ENCODE assay signal across 32 cellular contexts in genomic region chr17:2967515-2967914, GRCh38.
A peak's percentile ranks its signal among the peaks of the same experiment; 100 is the strongest.
DNase-seq lines count a peak whose midpoint lies in the region; ATAC-seq and TF ChIP-seq lines count a peak whose summit lies in the region.
"Had no signal": no experiment of that assay in that cellular context is flagged by ENCODE, and none has a peak within 500 bp of the region (broad histone marks: within the 10 kb centered on the region; RNA-seq: fewer than 3 reads in every experiment).

No MANE protein-coding gene starts in this region.

- H3K9me3 ChIP-seq in muscle layer of colon (ENCODE audit: low read length) (no peaks in the 10 kb centered on the region), testis (no peaks in the 10 kb centered on the region)
- H3K9me3 ChIP-seq: MG63, upper lobe of left lung had no signal

- no peaks in the 10 kb centered on the region for H3K27me3 ChIP-seq in muscle layer of colon (ENCODE audit: control insufficient read depth in 1 of 2, insufficient read depth in 2 of 2, low read length in 2 of 2)
- H3K27me3 ChIP-seq in testis, result no peaks in the 10 kb centered on the region
- H3K27me3 ChIP-seq: cardiac muscle cell, MG63, upper lobe of left lung had no signal

- CTCF ChIA-PET in activated CD8-positive, alpha-beta memory T cell treated with anti-CD3 and anti-CD28 coated beads, Interleukin-2, amount 10 ng/mL, durations not matched to agents 7 days and 5 days (lab: Charles Lee), result no interaction called here

- TF ChIP-seq CTCF in fibroblast of the aortic adventitia (IDR thresholded peaks at IDR 0.05; ENCODE audit: insufficient read depth, low read length) (no peak), testis (IDR thresholded peaks at IDR 0.05) (no peak)

- WGBS in testis, 2 donors, result 64 to 76% methylated on average over 6 of the region's 6 CpGs

- TF ChIP-seq POLR2A in testis (IDR thresholded peaks at IDR 0.05), result no peak

- H3K9ac ChIP-seq in muscle layer of colon (ENCODE audit: low read length), result no peak overlapping the region
- H3K9ac ChIP-seq: KMS-11 had no signal

- no peak for ATAC-seq in activated CD8-positive, alpha-beta memory T cell treated with anti-CD3 and anti-CD28 coated beads, Interleukin-2, amount 10 ng/mL, durations not matched to agents 7 days and 5 days
- no peak for ATAC-seq in left colon
- ATAC-seq: activated CD8-positive, alpha-beta T cell treated with anti-CD3 and anti-CD28 coated beads, Interleukin-2, amount 10 ng/mL, durations not matched to agents 7 days and 5 days; sciatic nerve had no signal

- DNase-seq in activated CD8-positive, alpha-beta memory T cell treated with anti-CD3 and anti-CD28 coated beads, Interleukin-2, amount 50 U/mL, for 48 hours, result peak; percentile 7
- no peak for DNase-seq in activated CD8-positive, alpha-beta memory T cell treated with anti-CD3 and anti-CD28 coated beads, Interleukin-2, amount 10 ng/mL, durations not matched to agents 7 days and 5 days
- DNase-seq in fibroblast of the aortic adventitia (ENCODE audit: low read depth), result peak; percentile 16
- peak; percentile 7 for DNase-seq in testis
- DNase-seq in left colon, result no peak
- DNase-seq in GM19238 (ENCODE audit: insufficient read length, low spot score), result no peak
- DNase-seq in activated T-cell treated with anti-CD3 and anti-CD28 coated beads for 4 hours, result no peak
- DNase-seq: 8988T; activated CD4-positive, alpha-beta T cell treated with anti-CD3 and anti-CD28 coated beads for 4 hours; activated CD8-positive, alpha-beta T cell treated with anti-CD3 and anti-CD28 coated beads, Interleukin-2, amount 10 ng/mL, durations not matched to agents 7 days and 5 days; activated effector memory CD4-positive, alpha-beta T cell treated with Interleukin-2 at 50 U/mL for 16 hours; activated naive CD8-positive, alpha-beta T cell treated with anti-CD3 and anti-CD28 coated beads for 36 hours; Calu3; CD4-positive, CD25-positive, alpha-beta regulatory T cell; DMS79; erythroblast; GDM1; head of caudate nucleus; MG63; NCI-H2029 treated with DMSO at 0.1 percent for 48 hours; NCI-H226; NCI-H69; PC-9; SHP77; stimulated activated CD4-positive, alpha-beta T cell treated with anti-CD3 and anti-CD28 coated beads, Interleukin-4, amount 100 ng/mL, for 1 hour; upper lobe of left lung had no signal

- no peaks in the 10 kb centered on the region for H3K9me3 Mint-ChIP-seq in activated CD8-positive, alpha-beta memory T cell treated with anti-CD3 and anti-CD28 coated beads, Interleukin-2, amount 10 ng/mL, durations not matched to agents 7 days and 5 days (ENCODE audit: low read depth)
- H3K9me3 Mint-ChIP-seq: activated naive CD8-positive, alpha-beta T cell treated with anti-CD3 and anti-CD28 coated beads for 36 hours; CD4-positive, CD25-positive, alpha-beta regulatory T cell; T-helper 2 cell treated with Interferon-gamma antibody and Interleukin-4, amounts not matched to agents 5 μg/mL and 100 μg/mL, for 36 hours had no signal

- H3K27ac ChIP-seq in muscle layer of colon (ENCODE audit: low read depth, low read length) (peak overlapping the region; percentile 59), testis (no peak overlapping the region)
- H3K27ac ChIP-seq: cardiac muscle cell, HL-60, KMS-11, upper lobe of left lung had no signal

- no peaks in the 10 kb centered on the region for H3K36me3 ChIP-seq in muscle layer of colon (ENCODE audit: insufficient read depth, low read length)
- no peaks in the 10 kb centered on the region for H3K36me3 ChIP-seq in testis (ENCODE audit: low read depth, missing control alignments)
- H3K36me3 ChIP-seq: cardiac muscle cell, upper lobe of left lung had no signal

- no peak overlapping the region for H3K4me3 Mint-ChIP-seq in activated CD8-positive, alpha-beta memory T cell treated with anti-CD3 and anti-CD28 coated beads, Interleukin-2, amount 10 ng/mL, durations not matched to agents 7 days and 5 days
- H3K4me3 Mint-ChIP-seq: activated CD8-positive, alpha-beta T cell treated with anti-CD3 and anti-CD28 coated beads, Interleukin-2, amount 10 ng/mL, durations not matched to agents 7 days and 5 days; activated naive CD8-positive, alpha-beta T cell treated with anti-CD3 and anti-CD28 coated beads for 36 hours; CD4-positive, CD25-positive, alpha-beta regulatory T cell; T-helper 2 cell treated with Interferon-gamma antibody and Interleukin-4, amounts not matched to agents 5 μg/mL and 100 μg/mL, for 36 hours had no signal

- intact Hi-C loops in testis (cut with DNase I; ENCODE audit: low total_unique reads), result no loop called here
- intact Hi-C loops in left colon (cut with DNase I, micrococcal nuclease), result no loop called here

- no peaks in the 10 kb centered on the region for H3K27me3 Mint-ChIP-seq in activated CD8-positive, alpha-beta memory T cell treated with anti-CD3 and anti-CD28 coated beads, Interleukin-2, amount 10 ng/mL, durations not matched to agents 7 days and 5 days
- H3K27me3 Mint-ChIP-seq: activated naive CD8-positive, alpha-beta T cell treated with anti-CD3 and anti-CD28 coated beads for 36 hours; CD4-positive, CD25-positive, alpha-beta regulatory T cell had no signal

- H3K4me3 ChIP-seq in fibroblast of the aortic adventitia (ENCODE audit: low read depth, low read length) (no peak overlapping the region), muscle layer of colon (ENCODE audit: low read depth in 1 of 2, low read length in 2 of 2) (no peak overlapping the region), testis (no peak overlapping the region)
- H3K4me3 ChIP-seq: cardiac muscle cell, MG63, PC-9, upper lobe of left lung had no signal

- H3K4me1 ChIP-seq in muscle layer of colon (ENCODE audit: insufficient read depth, low read length), result peaks cover 34% of the 10 kb centered on the region
- no peaks in the 10 kb centered on the region for H3K4me1 ChIP-seq in testis
- H3K4me1 ChIP-seq: upper lobe of left lung had no signal

- H3K4me1 Mint-ChIP-seq in activated CD8-positive, alpha-beta memory T cell treated with anti-CD3 and anti-CD28 coated beads, Interleukin-2, amount 10 ng/mL, durations not matched to agents 7 days and 5 days, result no peaks in the 10 kb centered on the region
- H3K4me1 Mint-ChIP-seq: activated naive CD8-positive, alpha-beta T cell treated with anti-CD3 and anti-CD28 coated beads for 36 hours had no signal

- H3K36me3 Mint-ChIP-seq in activated CD8-positive, alpha-beta memory T cell treated with anti-CD3 and anti-CD28 coated beads, Interleukin-2, amount 10 ng/mL, durations not matched to agents 7 days and 5 days, result no peaks in the 10 kb centered on the region

- no peak overlapping the region for H3K27ac Mint-ChIP-seq in activated CD8-positive, alpha-beta memory T cell treated with anti-CD3 and anti-CD28 coated beads, Interleukin-2, amount 10 ng/mL, durations not matched to agents 7 days and 5 days
- H3K27ac Mint-ChIP-seq: activated CD8-positive, alpha-beta T cell treated with anti-CD3 and anti-CD28 coated beads, Interleukin-2, amount 10 ng/mL, durations not matched to agents 7 days and 5 days; activated naive CD8-positive, alpha-beta T cell treated with anti-CD3 and anti-CD28 coated beads for 36 hours; T-helper 2 cell treated with Interferon-gamma antibody and Interleukin-4, amounts not matched to agents 5 μg/mL and 100 μg/mL, for 36 hours had no signal

Comparison
In these comparisons a context has a peak if more than half of its experiments do, and no peak if none do; other contexts are left out.
1. DNase-seq: peak in activated CD8-positive, alpha-beta memory T cell treated with anti-CD3 and anti-CD28 coated beads, Interleukin-2, amount 50 U/mL, for 48 hours (single experiment), fibroblast of the aortic adventitia (single experiment) and testis (single experiment); none in activated CD8-positive, alpha-beta memory T cell treated with anti-CD3 and anti-CD28 coated beads, Interleukin-2, amount 10 ng/mL, durations not matched to agents 7 days and 5 days (single experiment), left colon (0 of 2), GM19238 (single experiment) and activated T-cell treated with anti-CD3 and anti-CD28 coated beads for 4 hours (single experiment).